9 cellular contexts compared by ENCODE assay signal in the genomic region with DNA sequence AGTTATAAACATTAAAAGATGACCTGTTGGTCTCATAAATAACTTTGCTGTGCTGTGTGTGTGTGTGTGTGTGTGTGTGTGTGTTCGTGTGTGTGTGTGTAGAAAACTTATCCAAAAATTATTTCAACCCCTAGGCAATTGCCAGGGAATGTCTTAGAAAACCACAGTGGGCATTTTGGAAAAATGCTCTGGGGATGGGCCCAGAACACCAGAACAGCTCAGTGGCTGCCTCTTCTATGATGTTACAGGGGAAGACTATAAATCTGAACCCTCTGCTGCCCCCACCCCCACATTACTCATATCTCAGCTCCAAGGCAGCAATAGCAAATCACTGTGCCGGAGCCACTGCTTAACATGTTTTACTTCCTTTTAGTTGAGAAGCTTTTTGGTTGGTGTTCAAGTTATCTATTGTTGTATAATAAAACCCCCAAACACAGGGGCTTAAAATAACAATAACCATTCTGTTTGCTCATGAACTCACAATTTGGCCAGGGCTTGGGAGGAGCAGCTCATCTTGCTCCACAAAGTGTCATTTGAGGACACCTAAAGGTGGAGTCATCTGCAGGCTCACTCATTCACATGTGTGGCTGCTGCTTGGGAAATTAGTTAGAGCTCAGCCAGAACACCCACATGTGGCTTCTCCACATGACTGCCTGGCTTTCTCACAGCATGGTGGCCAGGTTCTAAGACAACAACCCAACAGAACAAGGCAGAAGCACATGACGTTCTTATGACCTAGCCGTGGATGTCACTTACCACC. TPM values are rescaled to one million over a fixed set of nuclear protein-coding genes. Genes with fewer than 3 reads are reported as not detected.
A peak's percentile ranks its signal among the peaks of the same experiment; 100 is the strongest.
DNase-seq lines count a peak whose midpoint lies in the region; ATAC-seq and TF ChIP-seq lines count a peak whose summit lies in the region.
"Had no signal": no experiment of that assay in that cellular context is flagged by ENCODE, and none has a peak within 500 bp of the region (broad histone marks: within the 10 kb centered on the region; RNA-seq: fewer than 3 reads in every experiment).

No MANE protein-coding gene starts in this region.

- CTCF ChIA-PET in SK-N-SH (lab: Yijun Ruan, JAX) = interaction anchor here (0.6 to 1.1 kb wide), 2 partner anchors 541 to 1018 kb away, joined by 3 to 4 read pairs; no protein-coding TSS in a partner anchor

- POLR2A ChIA-PET in SK-N-SH (lab: Yijun Ruan, JAX) = no interaction called here

- 0 out of 2 replicates have a peak overlapping the region, but pooled peaks have one; percentile 5 for H2AFZ ChIP-seq in SK-N-SH (ENCODE audit: low read depth)

- 59% methylated on average over 4 of the region's 4 CpGs for WGBS in SK-N-SH (ENCODE audit: low lambda C conversion rate)

- no peaks in the 10 kb centered on the region for H3K79me2 ChIP-seq in SK-N-SH (ENCODE audit: insufficient read depth)

- DNase-seq in AG10803 (ENCODE audit: low read depth) = peak; percentile 100
- no peak for DNase-seq in SK-N-SH
- DNase-seq in hepatic stellate cell (ENCODE audit: low spot score) = peak; percentile 27
- DNase-seq in D341Med (ENCODE audit: low spot score) = no peak
- DNase-seq in SKM-1 treated with dmso at 0.1 percent for 144 hours (lab: John Stamatoyannopoulos, UW; ENCODE audit: unreplicated experiment) = no peak
- no peak for DNase-seq in NCI-H1092 (lab: John Stamatoyannopoulos, UW)
- DNase-seq in MV-4-11 (lab: John Stamatoyannopoulos, UW) = no peak
- DNase-seq: NCI-H1694 had no signal

- peaks cover 27% of the 10 kb centered on the region for H3F3A ChIP-seq in SK-N-SH (replicated peaks; ENCODE audit: insufficient read depth)

- peak overlapping the region; percentile 44 for H3K4me2 ChIP-seq in SK-N-SH

- H3K9me2 ChIP-seq in SK-N-SH = no peaks in the 10 kb centered on the region

- no peaks in the 10 kb centered on the region for H3K36me3 ChIP-seq in SK-N-SH (replicated peaks in 1 of 2; ENCODE audit: control insufficient read depth in 1 of 2, insufficient read depth in 2 of 2, low read length in 1 of 2)

- H3K9ac ChIP-seq in SK-N-SH = peak overlapping the region; percentile 48; the same call in 1 of the 2 replicates

- no peaks in the 10 kb centered on the region for H3K9me3 ChIP-seq in SK-N-SH

- no peak overlapping the region; the same call in 1 of the 2 replicates for H3K4me3 ChIP-seq in AG10803 (ENCODE audit: low read length)
- no peak overlapping the region for H3K4me3 ChIP-seq in SK-N-SH (ENCODE audit: low read depth in 2 of 2, low read length in 1 of 2)

- TF ChIP-seq EP300 in SK-N-SH (IDR thresholded peaks at IDR 0.05; ENCODE audit: borderline replicate concordance in 1 of 2, low read depth in 1 of 2, low read length in 1 of 2) = 0 out of 4 replicates have a peak, but pooled peaks of 1 of the 2 experiments have one; percentile 37

- peak; percentile 54 for ATAC-seq in GM21619 (IDR thresholded peaks at IDR 0.05; ENCODE audit: unreplicated experiment)

- H3K4me1 ChIP-seq in SK-N-SH (ENCODE audit: control insufficient read depth in 1 of 2, insufficient read depth in 2 of 2, low read depth in 1 of 2, low read length in 1 of 2) = peaks cover 3 to 34% of the 10 kb centered on the region in 2 experiments

- no peaks in the 10 kb centered on the region for H4K20me1 ChIP-seq in SK-N-SH (ENCODE audit: insufficient read depth)

- no peaks in the 10 kb centered on the region for H3K27me3 ChIP-seq in SK-N-SH (ENCODE audit: insufficient read depth)

- peak overlapping the region; percentile 51 to 95 for H3K27ac ChIP-seq in SK-N-SH (ENCODE audit: low read depth in 2 of 2, low read length in 1 of 2)

- TF ChIP-seq CTCF in AG10803 (conservative IDR thresholded peaks at IDR 0.05; ENCODE audit: low read length) (no peak; the same call in 1 of the 2 replicates), SK-N-SH (IDR thresholded peaks at IDR 0.05) (no peak)

- no peak for TF ChIP-seq RAD21 in SK-N-SH (IDR thresholded peaks at IDR 0.05; ENCODE audit: low read length)

TF ChIP-seq in SK-N-SH, 30 proteins besides CTCF, POLR2A, EP300 and RAD21:
- TF ChIP-seq, protein P1, sequence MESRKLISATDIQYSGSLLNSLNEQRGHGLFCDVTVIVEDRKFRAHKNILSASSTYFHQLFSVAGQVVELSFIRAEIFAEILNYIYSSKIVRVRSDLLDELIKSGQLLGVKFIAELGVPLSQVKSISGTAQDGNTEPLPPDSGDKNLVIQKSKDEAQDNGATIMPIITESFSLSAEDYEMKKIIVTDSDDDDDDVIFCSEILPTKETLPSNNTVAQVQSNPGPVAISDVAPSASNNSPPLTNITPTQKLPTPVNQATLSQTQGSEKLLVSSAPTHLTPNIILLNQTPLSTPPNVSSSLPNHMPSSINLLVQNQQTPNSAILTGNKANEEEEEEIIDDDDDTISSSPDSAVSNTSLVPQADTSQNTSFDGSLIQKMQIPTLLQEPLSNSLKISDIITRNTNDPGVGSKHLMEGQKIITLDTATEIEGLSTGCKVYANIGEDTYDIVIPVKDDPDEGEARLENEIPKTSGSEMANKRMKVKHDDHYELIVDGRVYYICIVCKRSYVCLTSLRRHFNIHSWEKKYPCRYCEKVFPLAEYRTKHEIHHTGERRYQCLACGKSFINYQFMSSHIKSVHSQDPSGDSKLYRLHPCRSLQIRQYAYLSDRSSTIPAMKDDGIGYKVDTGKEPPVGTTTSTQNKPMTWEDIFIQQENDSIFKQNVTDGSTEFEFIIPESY (IDR thresholded peaks at IDR 0.05; ENCODE audit: borderline replicate concordance, low read depth) = no peak
- TF ChIP-seq NFIC (IDR thresholded peaks at IDR 0.05; ENCODE audit: borderline replicate concordance) = peak; percentile 38; the same call in 1 of the 2 replicates
- peak; percentile 51; the same call in 1 of the 2 replicates for TF ChIP-seq TEAD4 (IDR thresholded peaks at IDR 0.05; ENCODE audit: borderline replicate concordance, insufficient read depth)
- TF ChIP-seq, protein P2, sequence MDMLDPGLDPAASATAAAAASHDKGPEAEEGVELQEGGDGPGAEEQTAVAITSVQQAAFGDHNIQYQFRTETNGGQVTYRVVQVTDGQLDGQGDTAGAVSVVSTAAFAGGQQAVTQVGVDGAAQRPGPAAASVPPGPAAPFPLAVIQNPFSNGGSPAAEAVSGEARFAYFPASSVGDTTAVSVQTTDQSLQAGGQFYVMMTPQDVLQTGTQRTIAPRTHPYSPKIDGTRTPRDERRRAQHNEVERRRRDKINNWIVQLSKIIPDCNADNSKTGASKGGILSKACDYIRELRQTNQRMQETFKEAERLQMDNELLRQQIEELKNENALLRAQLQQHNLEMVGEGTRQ (IDR thresholded peaks at IDR 0.05; ENCODE audit: borderline replicate concordance, low read depth, low read length) = no peak
- TF ChIP-seq, protein P3, sequence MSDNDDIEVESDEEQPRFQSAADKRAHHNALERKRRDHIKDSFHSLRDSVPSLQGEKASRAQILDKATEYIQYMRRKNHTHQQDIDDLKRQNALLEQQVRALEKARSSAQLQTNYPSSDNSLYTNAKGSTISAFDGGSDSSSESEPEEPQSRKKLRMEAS (IDR thresholded peaks at IDR 0.05; ENCODE audit: low read depth) = 0 out of 2 replicates have a peak, but pooled peaks have one; percentile 20
- TF ChIP-seq FOSL2 (IDR thresholded peaks at IDR 0.05; ENCODE audit: borderline replicate concordance, low read depth) = peak; percentile 44; the same call in 1 of the 2 replicates
- 0 out of 2 replicates have a peak, but pooled peaks have one; percentile 16 for TF ChIP-seq MEF2A (IDR thresholded peaks at IDR 0.05; ENCODE audit: borderline replicate concordance, low read depth)
- TF ChIP-seq TCF12 (IDR thresholded peaks at IDR 0.05) = peak; percentile 66; the same call in 1 of the 2 replicates
- 0 out of 2 replicates have a peak, but pooled peaks have one; percentile 29 for TF ChIP-seq JUND (IDR thresholded peaks at IDR 0.05)
- TF ChIP-seq, protein P4, sequence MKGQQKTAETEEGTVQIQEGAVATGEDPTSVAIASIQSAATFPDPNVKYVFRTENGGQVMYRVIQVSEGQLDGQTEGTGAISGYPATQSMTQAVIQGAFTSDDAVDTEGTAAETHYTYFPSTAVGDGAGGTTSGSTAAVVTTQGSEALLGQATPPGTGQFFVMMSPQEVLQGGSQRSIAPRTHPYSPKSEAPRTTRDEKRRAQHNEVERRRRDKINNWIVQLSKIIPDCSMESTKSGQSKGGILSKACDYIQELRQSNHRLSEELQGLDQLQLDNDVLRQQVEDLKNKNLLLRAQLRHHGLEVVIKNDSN (IDR thresholded peaks at IDR 0.05; ENCODE audit: borderline replicate concordance, low read depth) = no peak
- TF ChIP-seq YY1 (IDR thresholded peaks at IDR 0.05; ENCODE audit: low read depth) = 0 out of 2 replicates have a peak, but pooled peaks have one; percentile 14
- TF ChIP-seq ELF1 (IDR thresholded peaks at IDR 0.05) = no peak
- no peak for TF ChIP-seq EZH2phosphoT487 (IDR thresholded peaks at IDR 0.05; ENCODE audit: borderline replicate concordance, low read depth)
- TF ChIP-seq, protein P5, sequence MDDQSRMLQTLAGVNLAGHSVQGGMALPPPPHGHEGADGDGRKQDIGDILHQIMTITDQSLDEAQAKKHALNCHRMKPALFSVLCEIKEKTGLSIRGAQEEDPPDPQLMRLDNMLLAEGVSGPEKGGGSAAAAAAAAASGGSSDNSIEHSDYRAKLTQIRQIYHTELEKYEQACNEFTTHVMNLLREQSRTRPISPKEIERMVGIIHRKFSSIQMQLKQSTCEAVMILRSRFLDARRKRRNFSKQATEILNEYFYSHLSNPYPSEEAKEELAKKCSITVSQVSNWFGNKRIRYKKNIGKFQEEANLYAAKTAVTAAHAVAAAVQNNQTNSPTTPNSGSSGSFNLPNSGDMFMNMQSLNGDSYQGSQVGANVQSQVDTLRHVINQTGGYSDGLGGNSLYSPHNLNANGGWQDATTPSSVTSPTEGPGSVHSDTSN (IDR thresholded peaks at IDR 0.05) = peak; percentile 82

RNA-seq across cellular contexts. Expression of a gene that starts 40.4 kb away (rescaled TPM):
- 0.99 and 1.0 TPM in 2 replicates for polyA plus RNA-seq in SK-N-SH (2012; rRNA removed)
- 0.80 and 0.85 TPM in 2 replicates for polyA plus RNA-seq in SK-N-SH (2012; cell fraction: cytosol; rRNA removed)
- 0.65 and 1.1 TPM in 2 replicates for polyA plus RNA-seq in SK-N-SH (2012; cell fraction: nucleus; rRNA removed)

Comparison
In these comparisons a context has a peak if more than half of its experiments do, and no peak if none do; other contexts are left out.
1. DNase-seq: peak in AG10803 (single experiment) and hepatic stellate cell (single experiment); none in SK-N-SH (single experiment), D341Med (single experiment), SKM-1 treated with dmso at 0.1 percent for 144 hours (single experiment), NCI-H1092 (single experiment) and MV-4-11 (single experiment).